31 cellular contexts compared by ENCODE assay signal in genomic region chr14:49310298-49310697, GRCh38.
"Had no signal": no experiment of that assay in that cellular context is flagged by ENCODE, and none has a peak within 500 bp of the region (broad histone marks: within the 10 kb centered on the region; RNA-seq: fewer than 3 reads in every experiment).

No MANE protein-coding gene starts in this region.

- H3K9me3 ChIP-seq: ascending aorta, Peyer's patch had no signal

- H3K4me3 ChIP-seq: ascending aorta, cardiac muscle cell, Peyer's patch had no signal

- H3K4me1 ChIP-seq: ascending aorta, Peyer's patch had no signal

- H3K36me3 ChIP-seq: ascending aorta, cardiac muscle cell, Peyer's patch had no signal

- H3K27me3 ChIP-seq: ascending aorta, cardiac muscle cell, Peyer's patch had no signal

- H3K27ac ChIP-seq: ascending aorta, cardiac muscle cell, Peyer's patch, VCaP had no signal

- ATAC-seq: PC-3, SK-N-SH treated with all-trans-retinoic acid at 6 μM for 48 hours, T-cell, T-helper 17 cell had no signal

- DNase-seq: activated CD4-positive, alpha-beta memory T cell treated with anti-CD3 and anti-CD28 coated beads, Interleukin-2, amount 10 ng/mL, durations not matched to agents 7 days and 5 days; activated CD4-positive, alpha-beta T cell treated with anti-CD3 and anti-CD28 coated beads for 1 hour; activated CD4-positive, alpha-beta T cell treated with anti-CD3 and anti-CD28 coated beads for 48 hours; activated CD4-positive, CD25-positive, alpha-beta regulatory T cell; activated gamma-delta T cell; activated naive CD4-positive, alpha-beta T cell treated with Interleukin-2 at 50 U/mL for 16 hours; activated naive CD8-positive, alpha-beta T cell treated with anti-CD3 and anti-CD28 coated beads, Interleukin-2, amount 10 ng/mL, durations not matched to agents 7 days and 5 days; activated T-cell treated with anti-CD3 and anti-CD28 coated beads, Interleukin-2, amount 50 U/mL, for 24 hours; amygdala; MM.1S; MV-4-11; NCI-H1092; NCI-H1436 treated with DMSO at 0.1 percent for 48 hours; NCI-H187; NCI-H2029 treated with DMSO at 0.1 percent for 48 hours; NCI-H2107; NCI-H226; NCI-H446 treated with DMSO at 0.1 percent for 48 hours; NCI-H524 treated with DMSO at 0.1 percent for 48 hours; NCI-H748 treated with DMSO at 0.1 percent for 48 hours; NK-92 treated with Interleukin-12 subunit alpha and Interleukin-12 subunit beta, amount 100 ng/mL, for 24 hours; PC-3; Peyer's patch; RPMI8226; SIG-M5; T-cell; T-helper 17 cell had no signal
